17 cellular contexts compared by ENCODE assay signal in the genomic region with DNA sequence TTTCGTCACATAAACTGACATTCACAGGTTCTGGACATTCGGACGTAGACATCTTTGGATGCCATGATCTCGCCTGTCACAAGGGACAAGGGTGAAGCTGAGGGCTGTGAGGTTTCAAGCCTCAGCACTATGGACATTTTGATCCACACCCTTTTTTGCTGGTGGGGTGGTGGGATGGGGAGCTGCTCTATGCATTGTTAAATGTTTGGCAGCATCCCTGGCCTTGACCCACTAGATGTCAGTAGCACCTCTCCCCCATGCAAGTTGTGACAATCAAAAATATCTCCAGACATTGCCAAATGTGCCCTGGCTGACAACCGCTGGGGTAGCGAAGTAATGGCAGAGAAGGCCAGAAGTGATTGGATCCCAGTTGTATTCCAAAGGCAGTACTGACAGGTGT.
"Had no signal": no experiment of that assay in that cellular context is flagged by ENCODE, and none has a peak within 500 bp of the region (broad histone marks: within the 10 kb centered on the region; RNA-seq: fewer than 3 reads in every experiment).

No MANE protein-coding gene starts in this region.

- H3K9me3 ChIP-seq: esophagus muscularis mucosa, gastroesophageal sphincter, lower lobe of right lung, sigmoid colon, testis had no signal

- H3K27ac ChIP-seq: esophagus muscularis mucosa, gastroesophageal sphincter, lower lobe of right lung, sigmoid colon, testis had no signal

- H3K36me3 Mint-ChIP-seq: stimulated activated memory B cell treated with anti-CD40 and anti-IgM and Interleukin-4, amounts not matched to agents 10 μg/mL and 1 μg/mL and 100 μg/mL, for 72 hours had no signal

- H3K4me1 Mint-ChIP-seq: stimulated activated memory B cell treated with anti-CD40 and anti-IgM and Interleukin-4, amounts not matched to agents 10 μg/mL and 1 μg/mL and 100 μg/mL, for 72 hours had no signal

- ATAC-seq: activated T-cell treated with anti-CD3 and anti-CD28 coated beads, Interleukin-2, amount 50 U/mL, for 72 hours; gastroesophageal sphincter; lower lobe of right lung; stimulated activated memory B cell treated with anti-CD40 and anti-IgM and Interleukin-4, amounts not matched to agents 10 μg/mL and 1 μg/mL and 100 μg/mL, for 72 hours had no signal

- H3K4me3 Mint-ChIP-seq: activated naive CD4-positive, alpha-beta T cell treated with anti-CD3 and anti-CD28 coated beads, Interleukin-2, amount 50 U/mL, for 24 hours; activated T-cell treated with anti-CD3 and anti-CD28 coated beads, Interleukin-2, amount 50 U/mL, for 72 hours; nephron; stimulated activated memory B cell treated with anti-CD40 and anti-IgM and Interleukin-4, amounts not matched to agents 10 μg/mL and 1 μg/mL and 100 μg/mL, for 72 hours; type B pancreatic cell had no signal

- H3K27me3 ChIP-seq: esophagus muscularis mucosa, sigmoid colon, testis had no signal

- H3K27me3 Mint-ChIP-seq: activated naive CD4-positive, alpha-beta T cell treated with anti-CD3 and anti-CD28 coated beads, Interleukin-2, amount 50 U/mL, for 24 hours had no signal

- H3K36me3 ChIP-seq: esophagus muscularis mucosa, gastroesophageal sphincter, lower lobe of right lung, sigmoid colon had no signal

- H3K27ac Mint-ChIP-seq: activated T-cell treated with anti-CD3 and anti-CD28 coated beads, Interleukin-2, amount 50 U/mL, for 72 hours; nephron; stimulated activated memory B cell treated with anti-CD40 and anti-IgM and Interleukin-4, amounts not matched to agents 10 μg/mL and 1 μg/mL and 100 μg/mL, for 72 hours; type B pancreatic cell had no signal

- DNase-seq: activated CD4-positive, alpha-beta T cell treated with anti-CD3 and anti-CD28 coated beads, Interleukin-2, amount 50 U/mL, for 1 hour; activated CD4-positive, CD25-positive, alpha-beta regulatory T cell treated with anti-CD3 and anti-CD28 coated beads, Interleukin-2, amount 50 U/mL, for 72 hours; activated effector memory CD4-positive, alpha-beta T cell treated with anti-CD3 and anti-CD28 coated beads, Interleukin-2, amount 50 U/mL, for 16 hours; activated T-cell treated with anti-CD3 and anti-CD28 coated beads, Interleukin-2, amount 50 U/mL, for 72 hours; effector CD4-positive, alpha-beta T cell; lower lobe of right lung; nucleus accumbens; posterior cingulate gyrus; sigmoid colon; stimulated activated CD4-positive, alpha-beta T cell treated with anti-CD3 and anti-CD28 coated beads, Interleukin-4, amount 100 ng/mL, for 24 hours; testis had no signal

- H3K4me1 ChIP-seq: esophagus muscularis mucosa, gastroesophageal sphincter, lower lobe of right lung, sigmoid colon, testis had no signal

- H3K4me3 ChIP-seq: esophagus muscularis mucosa, gastroesophageal sphincter, lower lobe of right lung, sigmoid colon, testis had no signal
